Comparison of ENCODE assay signal across 10 cellular contexts in genomic region chr2:196591621-196592022, GRCh38. TPM values are rescaled to one million over a fixed set of nuclear protein-coding genes. Genes with fewer than 3 reads are reported as not detected.
DNase-seq lines count a peak whose midpoint lies in the region; FAIRE-seq and TF ChIP-seq lines count a peak whose summit lies in the region.
"Had no signal": no experiment of that assay in that cellular context is flagged by ENCODE, and none has a peak within 500 bp of the region (broad histone marks: within the 10 kb centered on the region; RNA-seq: fewer than 3 reads in every experiment).

No MANE protein-coding gene starts in this region.

- H3F3A ChIP-seq in neural progenitor cell (ENCODE audit: low read depth) = peaks cover 9% of the 10 kb centered on the region

- H3K27me3 Mint-ChIP-seq in activated CD4-positive, alpha-beta T cell treated with anti-CD3 and anti-CD28 coated beads, Interleukin-2, amount 10 ng/mL, durations not matched to agents 24 days and 14 days = peaks cover 74% of the 10 kb centered on the region
- peaks cover 79% of the 10 kb centered on the region for H3K27me3 Mint-ChIP-seq in activated CD4-positive, alpha-beta T cell treated with anti-CD3 and anti-CD28 coated beads, Interleukin-2, amount 10 ng/mL, durations not matched to agents 7 days and 5 days
- peaks cover 18% of the 10 kb centered on the region for H3K27me3 Mint-ChIP-seq in astrocyte (ENCODE audit: low read depth, unreplicated experiment)
- H3K27me3 Mint-ChIP-seq in neural progenitor cell (ENCODE audit: insufficient read depth, low read depth) = peaks cover 3% of the 10 kb centered on the region

- peak overlapping the region; percentile 81 for H3K4me3 Mint-ChIP-seq in activated CD4-positive, alpha-beta T cell treated with anti-CD3 and anti-CD28 coated beads, Interleukin-2, amount 10 ng/mL, durations not matched to agents 24 days and 14 days
- no peak overlapping the region for H3K4me3 Mint-ChIP-seq in activated CD4-positive, alpha-beta T cell treated with anti-CD3 and anti-CD28 coated beads, Interleukin-2, amount 10 ng/mL, durations not matched to agents 7 days and 5 days
- peak overlapping the region; percentile 96 for H3K4me3 Mint-ChIP-seq in astrocyte (ENCODE audit: unreplicated experiment)
- peak overlapping the region; percentile 98 for H3K4me3 Mint-ChIP-seq in neural progenitor cell

- H3K9ac ChIP-seq in astrocyte (ENCODE audit: low read length) (no peak overlapping the region), neural progenitor cell (no peak overlapping the region)

- no peak overlapping the region for H3K27ac Mint-ChIP-seq in activated CD4-positive, alpha-beta T cell treated with anti-CD3 and anti-CD28 coated beads, Interleukin-2, amount 10 ng/mL, durations not matched to agents 24 days and 14 days
- H3K27ac Mint-ChIP-seq in activated CD4-positive, alpha-beta T cell treated with anti-CD3 and anti-CD28 coated beads, Interleukin-2, amount 10 ng/mL, durations not matched to agents 7 days and 5 days = no peak overlapping the region
- H3K27ac Mint-ChIP-seq in astrocyte (ENCODE audit: unreplicated experiment) = no peak overlapping the region
- H3K27ac Mint-ChIP-seq in neural progenitor cell = no peak overlapping the region
- H3K27ac Mint-ChIP-seq: stimulated activated naive CD8-positive, alpha-beta T cell treated with anti-CD3 and anti-CD28 coated beads, Interleukin-15, Interleukin-2, amounts not matched to agents 100 ng/mL and 50 ng/mL, for 24 hours had no signal

- peak overlapping the region; percentile 98 for H3K4me2 ChIP-seq in astrocyte (ENCODE audit: low read length)
- peak overlapping the region; percentile 91 for H3K4me2 ChIP-seq in neural progenitor cell

- no peaks in the 10 kb centered on the region for H3K27me3 ChIP-seq in astrocyte (ENCODE audit: insufficient read depth, low read length)
- H3K27me3 ChIP-seq in neural progenitor cell = peaks cover 54% of the 10 kb centered on the region
- H3K27me3 ChIP-seq in H7 (ENCODE audit: control insufficient read depth, insufficient read depth, low read length) = peaks cover 22% of the 10 kb centered on the region
- peaks cover 0 to 66% (median 0%) of the 10 kb centered on the region in 4 donors for H3K27me3 ChIP-seq in esophagus squamous epithelium

- H2AFZ ChIP-seq in astrocyte (ENCODE audit: low read depth, low read length) (no peak overlapping the region), neural progenitor cell (replicated peaks) (no peak overlapping the region)

- H3K4me3 ChIP-seq in astrocyte (ENCODE audit: insufficient read depth, low read depth, low read length) (peak overlapping the region; percentile 86), neural progenitor cell (peak overlapping the region; percentile 94), H7 (ENCODE audit: insufficient read depth, low read depth, low read length) (no peak overlapping the region), esophagus squamous epithelium (no peak overlapping the region)

- H3K36me3 Mint-ChIP-seq in activated CD4-positive, alpha-beta T cell treated with anti-CD3 and anti-CD28 coated beads, Interleukin-2, amount 10 ng/mL, durations not matched to agents 24 days and 14 days (ENCODE audit: low read depth) = no peaks in the 10 kb centered on the region
- no peaks in the 10 kb centered on the region for H3K36me3 Mint-ChIP-seq in activated CD4-positive, alpha-beta T cell treated with anti-CD3 and anti-CD28 coated beads, Interleukin-2, amount 10 ng/mL, durations not matched to agents 7 days and 5 days (ENCODE audit: low read depth)
- no peaks in the 10 kb centered on the region for H3K36me3 Mint-ChIP-seq in astrocyte (ENCODE audit: low read depth, unreplicated experiment)
- H3K36me3 Mint-ChIP-seq in neural progenitor cell = no peaks in the 10 kb centered on the region

- CTCF ChIA-PET in activated CD4-positive, alpha-beta T cell treated with anti-CD3 and anti-CD28 coated beads, Interleukin-2, amount 10 ng/mL, durations not matched to agents 7 days and 5 days (lab: Charles Lee) = interaction anchor here (1.3 kb wide), 1 partner anchor 18 kb away, joined by 4 read pairs; no protein-coding TSS in a partner anchor

- POLR2A ChIA-PET in activated CD4-positive, alpha-beta T cell treated with anti-CD3 and anti-CD28 coated beads, Interleukin-2, amount 10 ng/mL, durations not matched to agents 7 days and 5 days (lab: Charles Lee) = no interaction called here

- no peak for DNase-seq in activated CD4-positive, alpha-beta T cell treated with anti-CD3 and anti-CD28 coated beads, Interleukin-2, amount 10 ng/mL, durations not matched to agents 24 days and 14 days
- no peak for DNase-seq in activated CD4-positive, alpha-beta T cell treated with anti-CD3 and anti-CD28 coated beads, Interleukin-2, amount 10 ng/mL, durations not matched to agents 7 days and 5 days
- DNase-seq in NCI-H1694 treated with DMSO at 0.1 percent for 48 hours (lab: John Stamatoyannopoulos, UW) (peak; percentile 49), astrocyte (ENCODE audit: low read depth) (no peak), neural progenitor cell (ENCODE audit: low spot score) (no peak), H7 (no peak), esophagus squamous epithelium (lab: John Stamatoyannopoulos, UW) (no peak), SK-N-DZ (ENCODE audit: low spot score) (no peak)
- DNase-seq: stimulated activated CD4-positive, alpha-beta T cell treated with anti-CD3 and anti-CD28 coated beads, Interleukin-12 subunit alpha, Interleukin-12 subunit beta, amount 100 ng/mL, for 4 hours had no signal

- peaks cover 3% of the 10 kb centered on the region for H3K4me1 ChIP-seq in astrocyte (ENCODE audit: insufficient read depth, low read length)
- H3K4me1 ChIP-seq in neural progenitor cell = peaks cover 13% of the 10 kb centered on the region
- peaks cover 4 to 31% (median 9%) of the 10 kb centered on the region in 3 donors for H3K4me1 ChIP-seq in esophagus squamous epithelium

- no peak for TF ChIP-seq POLR2A in esophagus squamous epithelium (IDR thresholded peaks at IDR 0.05)

- H3K36me3 ChIP-seq in astrocyte (ENCODE audit: insufficient read depth, low read length) (no peaks in the 10 kb centered on the region), neural progenitor cell (no peaks in the 10 kb centered on the region), H7 (replicated peaks; ENCODE audit: control insufficient read depth, insufficient read depth, low read length) (no peaks in the 10 kb centered on the region), esophagus squamous epithelium (no peaks in the 10 kb centered on the region)

- intact Hi-C loops in activated CD4-positive, alpha-beta T cell treated with anti-CD3 and anti-CD28 coated beads, Interleukin-2, amount 10 ng/mL, durations not matched to agents 24 days and 14 days (cut with micrococcal nuclease) = no loop called here
- intact Hi-C loops in esophagus squamous epithelium (cut with DNase I) = no loop called here

- H3K9me3 ChIP-seq in astrocyte (ENCODE audit: insufficient read depth, low read depth, low read length) = no peaks in the 10 kb centered on the region
- H3K9me3 ChIP-seq in neural progenitor cell (ENCODE audit: low read depth) = no peaks in the 10 kb centered on the region
- no peaks in the 10 kb centered on the region for H3K9me3 ChIP-seq in esophagus squamous epithelium

- WGBS in esophagus squamous epithelium, 2 donors = 72 to 74% methylated on average over 4 of the region's 4 CpGs

- TF ChIP-seq CTCF in astrocyte (IDR thresholded peaks at IDR 0.05; ENCODE audit: insufficient read depth, low read depth, low read length) (no peak), neural progenitor cell (IDR thresholded peaks at IDR 0.05) (no peak), esophagus squamous epithelium (IDR thresholded peaks at IDR 0.05) (no peak)

- H3K27ac ChIP-seq in astrocyte (ENCODE audit: low read depth, low read length) (no peak overlapping the region), neural progenitor cell (no peak overlapping the region), esophagus squamous epithelium (no peak overlapping the region)

- no peaks in the 10 kb centered on the region for H3K9me3 Mint-ChIP-seq in activated CD4-positive, alpha-beta T cell treated with anti-CD3 and anti-CD28 coated beads, Interleukin-2, amount 10 ng/mL, durations not matched to agents 24 days and 14 days
- H3K9me3 Mint-ChIP-seq in activated CD4-positive, alpha-beta T cell treated with anti-CD3 and anti-CD28 coated beads, Interleukin-2, amount 10 ng/mL, durations not matched to agents 7 days and 5 days = peaks cover 3% of the 10 kb centered on the region
- H3K9me3 Mint-ChIP-seq in astrocyte (ENCODE audit: unreplicated experiment) (peaks cover 3% of the 10 kb centered on the region), neural progenitor cell (no peaks in the 10 kb centered on the region)

- peaks cover 6% of the 10 kb centered on the region for H3K4me1 Mint-ChIP-seq in activated CD4-positive, alpha-beta T cell treated with anti-CD3 and anti-CD28 coated beads, Interleukin-2, amount 10 ng/mL, durations not matched to agents 24 days and 14 days
- H3K4me1 Mint-ChIP-seq in activated CD4-positive, alpha-beta T cell treated with anti-CD3 and anti-CD28 coated beads, Interleukin-2, amount 10 ng/mL, durations not matched to agents 7 days and 5 days = peaks cover 10% of the 10 kb centered on the region
- H3K4me1 Mint-ChIP-seq in astrocyte (ENCODE audit: low read depth, unreplicated experiment) (no peaks in the 10 kb centered on the region), neural progenitor cell (peaks cover 37% of the 10 kb centered on the region)

- FAIRE-seq in astrocyte (lab: Jason Lieb, UNC) = no peak

- peaks cover 8% of the 10 kb centered on the region for H3K79me2 ChIP-seq in astrocyte (ENCODE audit: insufficient read depth, low read length)
- no peaks in the 10 kb centered on the region for H3K79me2 ChIP-seq in neural progenitor cell (ENCODE audit: low read depth)

- H4K20me1 ChIP-seq in astrocyte (ENCODE audit: insufficient read depth, low read length) (no peaks in the 10 kb centered on the region), neural progenitor cell (ENCODE audit: low read depth) (no peaks in the 10 kb centered on the region)

RNA-seq across cellular contexts. Expression of gene HECW2, which starts 1.7 kb away (rescaled TPM):
- total RNA-seq in activated CD4-positive, alpha-beta T cell treated with anti-CD3 and anti-CD28 coated beads, Interleukin-2, amount 10 ng/mL, durations not matched to agents 24 days and 14 days = 0.50 and 0.63 TPM in 2 replicates
- total RNA-seq in activated CD4-positive, alpha-beta T cell treated with anti-CD3 and anti-CD28 coated beads, Interleukin-2, amount 10 ng/mL, durations not matched to agents 7 days and 5 days = under 1 TPM; 0.12 to 0.62 TPM
- total RNA-seq in astrocyte (8.9 and 10.1 TPM in 2 replicates), neural progenitor cell (ENCODE audit: low replicate concordance) (7.3 and 8.6 TPM in 2 replicates), esophagus squamous epithelium (10 to 100 TPM in 1 of 4 donors, 1 to 10 TPM in 3; 1.0 to 13.7 (median 4.8) TPM)
- 2.1 and 2.2 TPM in 2 replicates for total RNA-seq in H7 (2014; rRNA removed; shearing (Covaris generic))
- 1.8 and 3.7 TPM in 2 replicates for polyA plus RNA-seq in SK-N-DZ (2014; cell fraction: cytosol; rRNA removed)
- 2.1 and 3.3 TPM in 2 replicates for polyA plus RNA-seq in SK-N-DZ (2014; cell fraction: nucleus; rRNA removed)

RNA-seq across cellular contexts. Expression of gene CCDC150, which starts 47.9 kb away (rescaled TPM):
- 18.2 and 21.1 TPM in 2 replicates for total RNA-seq in activated CD4-positive, alpha-beta T cell treated with anti-CD3 and anti-CD28 coated beads, Interleukin-2, amount 10 ng/mL, durations not matched to agents 24 days and 14 days
- total RNA-seq in activated CD4-positive, alpha-beta T cell treated with anti-CD3 and anti-CD28 coated beads, Interleukin-2, amount 10 ng/mL, durations not matched to agents 7 days and 5 days = 10 to 100 TPM; 15.8 to 16.0 TPM
- 2.2 and 4.4 TPM in 2 replicates for total RNA-seq in astrocyte
- total RNA-seq in neural progenitor cell (ENCODE audit: low replicate concordance) = 56.1 and 69.4 TPM in 2 replicates
- total RNA-seq in H7 (2014; rRNA removed; shearing (Covaris generic)) = 18.4 and 27.7 TPM in 2 replicates
- 10 to 100 TPM in 1 of 4 donors, 1 to 10 TPM in 3; 2.4 to 10.1 (median 4.9) TPM for total RNA-seq in esophagus squamous epithelium
- polyA plus RNA-seq in SK-N-DZ (2014; cell fraction: cytosol; rRNA removed) = 24.8 and 33.7 TPM in 2 replicates
- 228 and 283 TPM in 2 replicates for polyA plus RNA-seq in SK-N-DZ (2014; cell fraction: nucleus; rRNA removed)

Comparison
In these comparisons a context has a peak if more than half of its experiments do, and no peak if none do; other contexts are left out.
1. H3K4me3 ChIP-seq: peak in astrocyte (single experiment) and neural progenitor cell (single experiment); none in H7 (single experiment) and esophagus squamous epithelium (0 of 4).